30 cellular contexts compared by ENCODE assay signal in the genomic region with DNA sequence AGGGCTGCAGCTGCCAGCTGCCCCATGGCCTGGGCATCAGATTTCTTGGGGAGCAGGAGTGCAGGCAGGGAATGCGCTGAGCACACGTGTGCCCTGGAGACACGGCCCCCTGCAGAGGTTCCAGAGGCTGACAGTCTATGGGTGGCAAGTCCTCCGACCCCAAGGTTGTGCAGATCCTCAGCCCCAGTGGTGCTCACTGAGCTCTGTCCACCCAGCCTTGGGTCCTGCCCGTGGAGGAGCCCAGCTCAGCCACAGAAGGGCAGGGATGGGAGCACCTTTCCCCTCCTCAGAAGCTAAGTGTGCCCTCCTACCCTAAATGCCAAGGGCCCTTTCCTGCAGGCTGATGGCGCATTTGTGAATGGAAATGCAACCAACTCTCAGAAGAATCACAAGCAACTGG.
"Had no signal": no experiment of that assay in that cellular context is flagged by ENCODE, and none has a peak within 500 bp of the region (broad histone marks: within the 10 kb centered on the region; RNA-seq: fewer than 3 reads in every experiment).

No MANE protein-coding gene starts in this region.

- H3K36me3 ChIP-seq: ascending aorta, cardiac muscle cell had no signal

- H3K9me3 ChIP-seq: ascending aorta had no signal

- H3K27ac ChIP-seq: ascending aorta, cardiac muscle cell, VCaP had no signal

- H3K4me1 ChIP-seq: ascending aorta had no signal

- DNase-seq: activated B cell treated with CpG ODN at 0.5 μM for 24 hours; activated CD4-positive, alpha-beta memory T cell treated with anti-CD3 and anti-CD28 coated beads for 36 hours; activated CD4-positive, alpha-beta T cell treated with anti-CD3 and anti-CD28 coated beads for 4 hours; activated CD4-positive, alpha-beta T cell treated with anti-CD3 and anti-CD28 coated beads, Interleukin-2, amount 10 ng/mL, durations not matched to agents 24 days and 14 days; activated CD4-positive, alpha-beta T cell treated with anti-CD3 and anti-CD28 coated beads, Interleukin-2, amount 50 U/mL, for 1 hour; activated CD4-positive, alpha-beta T cell treated with anti-CD3 and anti-CD28 coated beads, Interleukin-2, amount 50 U/mL, for 4 hours; activated CD4-positive, CD25-positive, alpha-beta regulatory T cell treated with anti-CD3 and anti-CD28 coated beads, Interleukin-2, amount 50 U/mL, for 72 hours; activated CD8-positive, alpha-beta memory T cell treated with anti-CD3 and anti-CD28 coated beads, Interleukin-2, amount 50 U/mL, for 4 hours; activated CD8-positive, alpha-beta T cell treated with anti-CD3 and anti-CD28 coated beads for 36 hours; activated effector memory CD4-positive, alpha-beta T cell treated with anti-CD3 and anti-CD28 coated beads, Interleukin-2, amount 50 U/mL, for 16 hours; activated gamma-delta T cell treated with Interleukin-2 at 50 U/mL for 16 hours; activated naive CD4-positive, alpha-beta T cell; activated naive CD4-positive, alpha-beta T cell treated with anti-CD3 and anti-CD28 coated beads, Interleukin-2, amount 10 ng/mL, durations not matched to agents 7 days and 5 days; activated naive CD8-positive, alpha-beta T cell treated with anti-CD3 and anti-CD28 coated beads, Interleukin-2, amount 10 ng/mL, durations not matched to agents 7 days and 5 days; activated naive CD8-positive, alpha-beta T cell treated with anti-CD3 and anti-CD28 coated beads, Interleukin-2, amount 50 U/mL, for 24 hours; activated T-cell treated with anti-CD3 and anti-CD28 coated beads for 4 hours; activated T-cell treated with anti-CD3 and anti-CD28 coated beads, Interleukin-2, amount 50 U/mL, for 1 hour; activated T-cell treated with anti-CD3 and anti-CD28 coated beads, Interleukin-2, amount 50 U/mL, for 4 hours; activated T-cell treated with anti-CD3 and anti-CD28 coated beads, Interleukin-2, amount 50 U/mL, for 72 hours; amygdala; anterior cingulate cortex; caudate nucleus; cerebellar nuclear complex; T-helper 1 cell; T-helper 2 cell; T-helper 9 cell had no signal

- ATAC-seq: activated CD8-positive, alpha-beta T cell treated with anti-CD3 and anti-CD28 coated beads for 36 hours; activated naive CD8-positive, alpha-beta T cell treated with anti-CD3 and anti-CD28 coated beads, Interleukin-2, amount 50 U/mL, for 24 hours; activated T-cell treated with anti-CD3 and anti-CD28 coated beads, Interleukin-2, amount 50 U/mL, for 4 hours; activated T-cell treated with anti-CD3 and anti-CD28 coated beads, Interleukin-2, amount 50 U/mL, for 72 hours; activated T-helper 17 cell treated with anti-CD3 and anti-CD28 coated beads, Interleukin-2, amount 50 U/mL, for 72 hours had no signal

- H3K4me3 ChIP-seq: ascending aorta, cardiac muscle cell had no signal

- H3K27me3 ChIP-seq: ascending aorta, cardiac muscle cell had no signal
